ENCODE assay signal across 17 cellular contexts in genomic region chr7:149832332-149833041, GRCh38.
"Had no signal": no experiment of that assay in that cellular context is flagged by ENCODE, and none has a peak within 500 bp of the region (broad histone marks: within the 10 kb centered on the region; RNA-seq: fewer than 3 reads in every experiment).

No MANE protein-coding gene starts in this region.

- H3K36me3 ChIP-seq: adrenal gland, cardiac muscle cell, colonic mucosa, esophagus muscularis mucosa, thoracic aorta had no signal

- H3K27me3 ChIP-seq: adrenal gland, colonic mucosa had no signal

- FAIRE-seq: urothelium cell line had no signal

- ATAC-seq: psoas muscle, sciatic nerve had no signal

- H3K4me1 ChIP-seq: adrenal gland, colonic mucosa, psoas muscle had no signal

- DNase-seq: activated CD4-positive, alpha-beta T cell treated with anti-CD3 and anti-CD28 coated beads, Interleukin-2, amount 50 U/mL, for 48 hours; activated effector memory CD4-positive, alpha-beta T cell treated with anti-CD3 and anti-CD28 coated beads, Interleukin-2, amount 50 U/mL, for 16 hours; activated T-cell treated with anti-CD3 and anti-CD28 coated beads, Interleukin-2, amount 50 U/mL, for 24 hours; colonic mucosa; glutamatergic neuron; kidney glomerular epithelial cell; occipital lobe; stimulated activated CD4-positive, alpha-beta T cell treated with anti-CD3 and anti-CD28 coated beads, Interleukin-1b, Interleukin-23, amount 100 ng/mL, for 48 hours; T-helper 1 cell had no signal

- H3K4me3 ChIP-seq: adrenal gland, cardiac muscle cell, colonic mucosa, esophagus muscularis mucosa, psoas muscle, thoracic aorta had no signal

- H3K27ac ChIP-seq: adrenal gland, cardiac muscle cell, colonic mucosa, esophagus muscularis mucosa, psoas muscle, thoracic aorta, VCaP had no signal

- H3K9me3 ChIP-seq: adrenal gland, colonic mucosa, esophagus muscularis mucosa, psoas muscle, thoracic aorta had no signal
